ENCODE assay signal across 16 cellular contexts in genomic region chr10:11212686-11213085, GRCh38.
DNase-seq lines count a peak whose midpoint lies in the region; ATAC-seq lines count a peak whose summit lies in the region.
"Had no signal": no experiment of that assay in that cellular context is flagged by ENCODE, and none has a peak within 500 bp of the region (broad histone marks: within the 10 kb centered on the region; RNA-seq: fewer than 3 reads in every experiment).

No MANE protein-coding gene starts in this region.

- POLR2A ChIA-PET in T-cell (lab: Charles Lee) = interaction anchor here (0.6 to 1.4 kb wide), 4 partner anchors 63 to 122 kb away, joined by 3 to 6 read pairs (median 5); no protein-coding TSS in a partner anchor

- H3K36me3 Mint-ChIP-seq in T-cell = peaks cover 55% of the 10 kb centered on the region

- H3K4me3 Mint-ChIP-seq in T-cell = peak overlapping the region in 1 of 3 donors; percentile 48
- peak overlapping the region; percentile 38 to 81 for H3K4me3 Mint-ChIP-seq in stimulated activated naive CD8-positive, alpha-beta T cell treated with anti-CD3 and anti-CD28 coated beads, Interleukin-15, amount 100 ng/mL, for 72 hours

- CTCF ChIA-PET in T-cell (lab: Charles Lee) = interaction anchor here in 1 of 2 donors (0.6 to 1.2 kb wide), 2 partner anchors 31 to 100 kb away, joined by 3 to 8 read pairs; no protein-coding TSS in a partner anchor

- H3K4me3 ChIP-seq in HAP-1 = no peak overlapping the region
- H3K4me3 ChIP-seq: vagina had no signal

- H3K27ac Mint-ChIP-seq in T-cell = peak overlapping the region; percentile 80 to 89
- H3K27ac Mint-ChIP-seq in stimulated activated naive CD8-positive, alpha-beta T cell treated with anti-CD3 and anti-CD28 coated beads, Interleukin-15, amount 100 ng/mL, for 72 hours = peak overlapping the region; percentile 69 to 82

- H3K36me3 ChIP-seq in HAP-1 (replicated peaks) = no peaks in the 10 kb centered on the region
- H3K36me3 ChIP-seq: brain microvascular endothelial cell, vagina had no signal

- H3K9me3 ChIP-seq in HAP-1 = no peaks in the 10 kb centered on the region
- H3K9me3 ChIP-seq: vagina had no signal

- no peaks in the 10 kb centered on the region for H3K27me3 Mint-ChIP-seq in T-cell
- H3K27me3 Mint-ChIP-seq in stimulated activated naive CD8-positive, alpha-beta T cell treated with anti-CD3 and anti-CD28 coated beads, Interleukin-15, amount 100 ng/mL, for 72 hours = no peaks in the 10 kb centered on the region

- in situ Hi-C loops in HAP-1 (cut with MboI; ENCODE audit: low sequenced_read_pairs) = no loop called here

- H3K9me3 Mint-ChIP-seq in T-cell = no peaks in the 10 kb centered on the region
- H3K9me3 Mint-ChIP-seq in stimulated activated naive CD8-positive, alpha-beta T cell treated with anti-CD3 and anti-CD28 coated beads, Interleukin-15, amount 100 ng/mL, for 72 hours = no peaks in the 10 kb centered on the region

- no peaks in the 10 kb centered on the region for H3K4me1 ChIP-seq in HAP-1

- no peaks in the 10 kb centered on the region for H3K27me3 ChIP-seq in HAP-1 (ENCODE audit: low read depth)
- H3K27me3 ChIP-seq: brain microvascular endothelial cell, vagina had no signal

- DNase-seq in Right ventricle myocardium superior = no peak
- no peak for DNase-seq in left cardiac atrium
- no peak for DNase-seq in T-cell
- DNase-seq in dermis blood vessel endothelial cell = peak; percentile 12
- DNase-seq in stimulated activated naive CD8-positive, alpha-beta T cell treated with anti-CD3 and anti-CD28 coated beads, Interleukin-15, amount 100 ng/mL, for 72 hours = no peak
- no peak for DNase-seq in islet precursor cell
- DNase-seq in HAP-1 (ENCODE audit: low spot score in 2 of 2) = no peak
- DNase-seq in NCI-H446 treated with DMSO at 0.1 percent for 48 hours (lab: John Stamatoyannopoulos, UW) = no peak
- DNase-seq: brain microvascular endothelial cell; DMS153; effector CD8-positive, alpha-beta T cell; NK-92 treated with Interleukin-12 subunit alpha and Interleukin-12 subunit beta, amount 100 ng/mL, for 24 hours; RPMI8226; stimulated activated CD4-positive, alpha-beta T cell treated with anti-CD3 and anti-CD28 coated beads, Interleukin-12 subunit alpha, Interleukin-12 subunit beta, amount 100 ng/mL, for 4 hours had no signal

- peak; percentile 28 for ATAC-seq in Right ventricle myocardium superior (ENCODE audit: poor library complexity)
- ATAC-seq in left cardiac atrium = no peak
- no peak for ATAC-seq in T-cell (replicated peaks in 1 of 4)
- no peak for ATAC-seq in stimulated activated naive CD8-positive, alpha-beta T cell treated with anti-CD3 and anti-CD28 coated beads, Interleukin-15, amount 100 ng/mL, for 72 hours
- ATAC-seq: left lobe of liver had no signal

- peaks cover 98 to 100% (median 100%) of the 10 kb centered on the region in 3 donors for H3K4me1 Mint-ChIP-seq in T-cell
- peaks cover 99% of the 10 kb centered on the region for H3K4me1 Mint-ChIP-seq in stimulated activated naive CD8-positive, alpha-beta T cell treated with anti-CD3 and anti-CD28 coated beads, Interleukin-15, amount 100 ng/mL, for 72 hours

- intact Hi-C loops in Right ventricle myocardium superior (cut with DNase I) = no loop called here
- intact Hi-C loops in left cardiac atrium (cut with DNase I) = no loop called here
